ENCODE assay signal across 12 cellular contexts in genomic region chr1:206540044-206540758, GRCh38. TPM values are rescaled to one million over a fixed set of nuclear protein-coding genes. Genes with fewer than 3 reads are reported as not detected.
DNase-seq lines count a peak whose midpoint lies in the region; ATAC-seq, FAIRE-seq and TF ChIP-seq lines count a peak whose summit lies in the region.
"Had no signal": no experiment of that assay in that cellular context is flagged by ENCODE, and none has a peak within 500 bp of the region (broad histone marks: within the 10 kb centered on the region; RNA-seq: fewer than 3 reads in every experiment).

No MANE protein-coding gene starts in this region.

- no peak overlapping the region for H3K9ac ChIP-seq in kidney (ENCODE audit: low read length in 2 of 2)

- in situ Hi-C loops in GM13977 (cut with MboI; ENCODE audit: low pct_unique_long_range_greater_than_20kb, low sequenced_read_pairs, unreplicated experiment): no loop called here

- intact Hi-C loops in kidney (cut with DNase I): no loop called here

- ATAC-seq in activated naive CD8-positive, alpha-beta T cell treated with anti-CD3 and anti-CD28 coated beads, Interleukin-2, amount 50 U/mL, for 24 hours: peak; percentile 16
- ATAC-seq in HG03095 (IDR thresholded peaks at IDR 0.05; ENCODE audit: unreplicated experiment): no peak
- ATAC-seq in HG02884 (IDR thresholded peaks at IDR 0.05; ENCODE audit: unreplicated experiment): no peak

- H3K4me3 Mint-ChIP-seq in activated naive CD8-positive, alpha-beta T cell treated with anti-CD3 and anti-CD28 coated beads, Interleukin-2, amount 50 U/mL, for 24 hours: no peak overlapping the region

- H3K9me3 Mint-ChIP-seq in activated naive CD8-positive, alpha-beta T cell treated with anti-CD3 and anti-CD28 coated beads, Interleukin-2, amount 50 U/mL, for 24 hours: no peaks in the 10 kb centered on the region

- no peak for FAIRE-seq in kidney (lab: Jason Lieb, UNC)

- no peaks in the 10 kb centered on the region for H3K27me3 Mint-ChIP-seq in activated naive CD8-positive, alpha-beta T cell treated with anti-CD3 and anti-CD28 coated beads, Interleukin-2, amount 50 U/mL, for 24 hours

- H3K27ac ChIP-seq in kidney (ENCODE audit: low read depth in 2 of 2, low read length in 2 of 2): no peak overlapping the region
- H3K27ac ChIP-seq in substantia nigra (ENCODE audit: low read depth, low read length, poor library complexity, severe bottlenecking): no peak overlapping the region

- no peaks in the 10 kb centered on the region for H3K36me3 ChIP-seq in MG63
- H3K36me3 ChIP-seq in kidney (ENCODE audit: control insufficient read depth in 1 of 2, insufficient read depth in 2 of 2, low read length in 2 of 2): no peaks in the 10 kb centered on the region

- H3K9me3 ChIP-seq in MG63 (no peaks in the 10 kb centered on the region), kidney (ENCODE audit: control insufficient read depth in 1 of 2, low read length in 2 of 2) (no peaks in the 10 kb centered on the region)

- H3K27ac Mint-ChIP-seq in activated naive CD8-positive, alpha-beta T cell treated with anti-CD3 and anti-CD28 coated beads, Interleukin-2, amount 50 U/mL, for 24 hours: no peak overlapping the region

- peak; percentile 94 for DNase-seq in MG63
- DNase-seq in activated naive CD8-positive, alpha-beta T cell treated with anti-CD3 and anti-CD28 coated beads, Interleukin-2, amount 50 U/mL, for 24 hours: no peak
- DNase-seq in kidney: peak; percentile 81
- DNase-seq in substantia nigra (lab: John Stamatoyannopoulos, UW): peak in 33 of 49 donors; percentile 7 to 76 (median 42)
- DNase-seq in NCI-H345 treated with DMSO at 0.1 percent for 48 hours (lab: John Stamatoyannopoulos, UW; ENCODE audit: unreplicated experiment): no peak
- no peak for DNase-seq in GM13977 (ENCODE audit: low spot score)
- DNase-seq: KG1, NCI-H748 treated with DMSO at 0.1 percent for 48 hours, T-helper 2 cell, trophoblast cell had no signal

- TF ChIP-seq CTCF in kidney (IDR thresholded peaks at IDR 0.05; ENCODE audit: borderline replicate concordance, extremely low read depth, insufficient read depth) (no peak), GM13977 (IDR thresholded peaks at IDR 0.05; ENCODE audit: extremely low read depth, insufficient read depth, missing control alignments) (no peak)

- no peaks in the 10 kb centered on the region for H3K27me3 ChIP-seq in MG63

- peaks cover 0 to 4% of the 10 kb centered on the region in 2 donors for H3K4me1 ChIP-seq in kidney (ENCODE audit: control insufficient read depth in 1 of 2, insufficient read depth in 1 of 2, low read depth in 1 of 2, low read length in 2 of 2)

- peaks cover 1% of the 10 kb centered on the region for H3K36me3 Mint-ChIP-seq in activated naive CD8-positive, alpha-beta T cell treated with anti-CD3 and anti-CD28 coated beads, Interleukin-2, amount 50 U/mL, for 24 hours (ENCODE audit: low read depth)

- H3K4me1 Mint-ChIP-seq in activated naive CD8-positive, alpha-beta T cell treated with anti-CD3 and anti-CD28 coated beads, Interleukin-2, amount 50 U/mL, for 24 hours: peaks cover 19% of the 10 kb centered on the region

- no peak overlapping the region for H3K4me3 ChIP-seq in MG63
- no peak overlapping the region for H3K4me3 ChIP-seq in kidney (ENCODE audit: low read length in 2 of 2)

RNA-seq across cellular contexts. Expression of gene RASSF5, which starts 32.9 kb away (rescaled TPM):
- 0.12 and 1.3 TPM in 2 replicates for total RNA-seq in MG63 (2014; rRNA removed; shearing (Covaris generic); ENCODE audit: low replicate concordance)
- total RNA-seq in kidney: 18.8 TPM
- polyA plus RNA-seq in kidney (ENCODE audit: insufficient read depth, low read depth, low replicate concordance): 2.4 TPM

Comparison
In these comparisons a context has a peak if more than half of its experiments do, and no peak if none do; other contexts are left out.
1. DNase-seq: peak in MG63 (single experiment), kidney (single experiment) and substantia nigra (33 of 49); none in activated naive CD8-positive, alpha-beta T cell treated with anti-CD3 and anti-CD28 coated beads, Interleukin-2, amount 50 U/mL, for 24 hours (single experiment), NCI-H345 treated with DMSO at 0.1 percent for 48 hours (single experiment) and GM13977 (single experiment).